6 cellular contexts compared by ENCODE assay signal in genomic region chr19:33166037-33166436, GRCh38. TPM values are rescaled to one million over a fixed set of nuclear protein-coding genes. Genes with fewer than 3 reads are reported as not detected.
"Had no signal": no experiment of that assay in that cellular context is flagged by ENCODE, and none has a peak within 500 bp of the region (broad histone marks: within the 10 kb centered on the region; RNA-seq: fewer than 3 reads in every experiment).

No MANE protein-coding gene starts in this region.

RNA-seq across cellular contexts. Expression of gene LRP3, which starts 28.1 kb away (rescaled TPM):
- total RNA-seq: HT-29 had no signal

RNA-seq across cellular contexts. Expression of gene WDR88, which starts 34.1 kb away (rescaled TPM):
- total RNA-seq: HepG2, HT-29, IMR-90, MCF 10A, Right ventricle myocardium inferior, SJCRH30 had no signal
- polyA plus RNA-seq: HepG2, IMR-90 had no signal

RNA-seq across cellular contexts. Expression of gene SLC7A10, which starts 59.6 kb away (rescaled TPM):
- total RNA-seq: HT-29, IMR-90, MCF 10A, SJCRH30 had no signal
- polyA plus RNA-seq: IMR-90 had no signal
